Comparison of ENCODE assay signal across 12 cellular contexts in genomic region chr6:169075211-169075621, GRCh38.
DNase-seq lines count a peak whose midpoint lies in the region; ATAC-seq and TF ChIP-seq lines count a peak whose summit lies in the region.
"Had no signal": no experiment of that assay in that cellular context is flagged by ENCODE, and none has a peak within 500 bp of the region (broad histone marks: within the 10 kb centered on the region; RNA-seq: fewer than 3 reads in every experiment).

No MANE protein-coding gene starts in this region.

- ATAC-seq in Right ventricle myocardium inferior, result peak; percentile 75
- no peak for ATAC-seq in GM18870 (IDR thresholded peaks at IDR 0.05; ENCODE audit: unreplicated experiment)
- no peak for ATAC-seq in HG02642 (IDR thresholded peaks at IDR 0.05; ENCODE audit: poor library complexity, unreplicated experiment)
- ATAC-seq: naive thymus-derived CD8-positive, alpha-beta T cell had no signal

- no peak overlapping the region for H3K9ac ChIP-seq in trophoblast cell (ENCODE audit: low read length)

- H3K27me3 ChIP-seq in right atrium auricular region (no peaks in the 10 kb centered on the region), trophoblast cell (ENCODE audit: insufficient read depth, low read length) (no peaks in the 10 kb centered on the region)

- no peak overlapping the region for H4K12ac ChIP-seq in trophoblast cell (ENCODE audit: low read depth, low read length)

- H3K4me2 ChIP-seq in trophoblast cell (ENCODE audit: low read length), result no peak overlapping the region

- H3K36me3 ChIP-seq in right atrium auricular region, result no peaks in the 10 kb centered on the region
- H3K36me3 ChIP-seq in trophoblast cell (ENCODE audit: control insufficient read depth in 1 of 2, insufficient read depth in 2 of 2, low read length in 2 of 2), result no peaks in the 10 kb centered on the region

- H3K79me2 ChIP-seq in trophoblast cell (ENCODE audit: control insufficient read depth, insufficient read depth, low read length, poor library complexity), result no peaks in the 10 kb centered on the region

- no peaks in the 10 kb centered on the region for H3K9me3 ChIP-seq in right atrium auricular region
- H3K9me3 ChIP-seq in trophoblast cell (ENCODE audit: insufficient read depth, low read depth, low read length), result no peaks in the 10 kb centered on the region

- H2BK5ac ChIP-seq in trophoblast cell (ENCODE audit: low read depth, low read length, poor library complexity), result no peak overlapping the region

- H3K79me1 ChIP-seq in trophoblast cell (ENCODE audit: low read length), result peaks cover 2% of the 10 kb centered on the region

- no peak for TF ChIP-seq CTCF in right atrium auricular region (IDR thresholded peaks at IDR 0.05)

- H3K4me3 ChIP-seq in right atrium auricular region, result no peak overlapping the region
- no peak overlapping the region for H3K4me3 ChIP-seq in trophoblast cell (ENCODE audit: low read depth, low read length)

- H3K4me1 ChIP-seq in right atrium auricular region, result peaks cover 0 to 5% of the 10 kb centered on the region in 2 donors
- H3K4me1 ChIP-seq in trophoblast cell (ENCODE audit: control insufficient read depth in 1 of 2, insufficient read depth in 2 of 2, low read length in 2 of 2), result peaks cover 0 to 6% of the 10 kb centered on the region in 2 experiments

- H3K27ac ChIP-seq in right atrium auricular region (peak overlapping the region; percentile 50 to 69), trophoblast cell (ENCODE audit: low read depth, low read length) (no peak overlapping the region)

- WGBS in trophoblast cell (ENCODE audit: extremely low coverage, insufficient coverage, insufficient read length), result no CpG with 5 or more reads among the region's 13 CpGs

- H3K14ac ChIP-seq in trophoblast cell (ENCODE audit: low read length), result no peak overlapping the region

- H4K91ac ChIP-seq in trophoblast cell (ENCODE audit: low read depth, low read length), result no peak overlapping the region

- H3K18ac ChIP-seq in trophoblast cell (ENCODE audit: low read length), result no peak overlapping the region

- intact Hi-C loops in Right ventricle myocardium inferior (cut with DNase I) (no loop called here), cardiac septum (cut with DNase I) (no loop called here)

- H2BK120ac ChIP-seq in trophoblast cell (ENCODE audit: insufficient read depth, low read length, poor library complexity), result no peak overlapping the region

- H3K4ac ChIP-seq in trophoblast cell (ENCODE audit: low read depth, low read length), result no peak overlapping the region

- DNase-seq in Right ventricle myocardium inferior (ENCODE audit: missing footprints) (no peak), cardiac septum (ENCODE audit: low spot score) (no peak), right atrium auricular region (ENCODE audit: low spot score) (peak; percentile 86), pons (ENCODE audit: low spot score) (peak; percentile 4), DMS114 treated with DMSO at 0.1 percent for 48 hours (lab: John Stamatoyannopoulos, UW; ENCODE audit: unreplicated experiment) (no peak), trophoblast cell (no peak)
- DNase-seq: cortex of kidney; naive thymus-derived CD8-positive, alpha-beta T cell; NCI-H2107; stimulated activated CD4-positive, alpha-beta T cell treated with anti-CD3 and anti-CD28 coated beads, Interleukin-4, amount 100 ng/mL, for 1 hour had no signal

- no peak overlapping the region for H3K23ac ChIP-seq in trophoblast cell (ENCODE audit: low read length)

- H4K8ac ChIP-seq in trophoblast cell (ENCODE audit: low read depth, low read length), result no peak overlapping the region

- no peak overlapping the region for H2BK12ac ChIP-seq in trophoblast cell (ENCODE audit: low read length)

- no peak overlapping the region for H2AK5ac ChIP-seq in trophoblast cell (ENCODE audit: low read length)

- no peak overlapping the region for H2AFZ ChIP-seq in trophoblast cell (ENCODE audit: insufficient read depth, low read length, poor library complexity)

Comparison
In these comparisons a context has a peak if more than half of its experiments do, and no peak if none do; other contexts are left out.
1. DNase-seq: peak in right atrium auricular region (single experiment) and pons (single experiment); none in Right ventricle myocardium inferior (single experiment), cardiac septum (single experiment), DMS114 treated with DMSO at 0.1 percent for 48 hours (single experiment) and trophoblast cell (0 of 2).